27 cellular contexts compared by ENCODE assay signal in genomic region chr14:51545396-51545795, GRCh38.
A peak's percentile ranks its signal among the peaks of the same experiment; 100 is the strongest.
DNase-seq lines count a peak whose midpoint lies in the region; ATAC-seq, FAIRE-seq and TF ChIP-seq lines count a peak whose summit lies in the region.
"Had no signal": no experiment of that assay in that cellular context is flagged by ENCODE, and none has a peak within 500 bp of the region (broad histone marks: within the 10 kb centered on the region; RNA-seq: fewer than 3 reads in every experiment).

No MANE protein-coding gene starts in this region.

- peaks cover 24% of the 10 kb centered on the region for H3K27me3 Mint-ChIP-seq in activated T-cell treated with anti-CD3 and anti-CD28 coated beads, Interleukin-2, amount 50 U/mL, for 24 hours
- H3K27me3 Mint-ChIP-seq: dendritic cell treated with granulocyte-macrophage colony-stimulating factor and Interleukin-4, amounts not matched to agents 40 ng/mL and 50 ng/mL, for 4 days had no signal

- no peaks in the 10 kb centered on the region for H3K36me3 Mint-ChIP-seq in activated T-cell treated with anti-CD3 and anti-CD28 coated beads, Interleukin-2, amount 50 U/mL, for 24 hours (ENCODE audit: low read depth)
- H3K36me3 Mint-ChIP-seq: natural killer cell treated with Interleukin-12 subunit alpha and Interleukin-12 subunit beta and Interleukin-15 and Interleukin-18, amount 100 ng/mL, for 72 hours had no signal

- no peak overlapping the region for H3K56ac ChIP-seq in mesendoderm (ENCODE audit: low read length)

- ATAC-seq in SK-N-SH treated with all-trans-retinoic acid at 6 μM for 48 hours = no peak
- ATAC-seq: activated T-cell treated with anti-CD3 and anti-CD28 coated beads, Interleukin-2, amount 50 U/mL, for 4 hours; natural killer cell treated with Interleukin-12 subunit alpha and Interleukin-12 subunit beta and Interleukin-15 and Interleukin-18, amount 100 ng/mL, for 72 hours; T-helper 17 cell had no signal

- no peaks in the 10 kb centered on the region for H4K20me1 ChIP-seq in SK-N-SH (ENCODE audit: insufficient read depth)

- H3K79me1 ChIP-seq in mesendoderm (ENCODE audit: low read length) = no peaks in the 10 kb centered on the region

- no peak overlapping the region for H2AFZ ChIP-seq in SK-N-SH (ENCODE audit: low read depth)

- peaks cover 52% of the 10 kb centered on the region for H3F3A ChIP-seq in SK-N-SH (replicated peaks; ENCODE audit: insufficient read depth)

- no peak overlapping the region for H3K23ac ChIP-seq in mesendoderm (ENCODE audit: low read length)

- H3K4me3 ChIP-seq in SK-N-SH (ENCODE audit: low read depth in 2 of 2, low read length in 1 of 2) (no peak overlapping the region), mesendoderm (ENCODE audit: low read length) (no peak overlapping the region)
- H3K4me3 ChIP-seq: left ventricle myocardium inferior, right lobe of liver, upper lobe of left lung had no signal

- TF ChIP-seq CTCF in SK-N-SH (IDR thresholded peaks at IDR 0.05) = no peak

- no peak overlapping the region for H4K5ac ChIP-seq in mesendoderm (ENCODE audit: low read length)

- H3K79me2 ChIP-seq in SK-N-SH (ENCODE audit: insufficient read depth) (peaks cover 15% of the 10 kb centered on the region), mesendoderm (ENCODE audit: control insufficient read depth, insufficient read depth, low read length) (no peaks in the 10 kb centered on the region)

- H4K8ac ChIP-seq in mesendoderm (ENCODE audit: low read depth, low read length) = peak overlapping the region; percentile 13

- no peak overlapping the region for H3K4me3 Mint-ChIP-seq in activated T-cell treated with anti-CD3 and anti-CD28 coated beads, Interleukin-2, amount 50 U/mL, for 24 hours
- H3K4me3 Mint-ChIP-seq: activated T-cell treated with anti-CD3 and anti-CD28 coated beads, Interleukin-2, amount 50 U/mL, for 4 hours; B cell; dendritic cell treated with granulocyte-macrophage colony-stimulating factor and Interleukin-4, amounts not matched to agents 40 ng/mL and 50 ng/mL, for 4 days; H9; natural killer cell treated with Interleukin-12 subunit alpha and Interleukin-12 subunit beta and Interleukin-15 and Interleukin-18, amount 100 ng/mL, for 72 hours; T-helper 17 cell had no signal

- H3K18ac ChIP-seq in mesendoderm (ENCODE audit: low read length) = no peak overlapping the region

- H2BK5ac ChIP-seq in mesendoderm (ENCODE audit: low read length) = no peak overlapping the region

- H2AK5ac ChIP-seq in mesendoderm (ENCODE audit: low read length) = no peak overlapping the region

- H3K36me3 ChIP-seq in SK-N-SH (replicated peaks in 1 of 2; ENCODE audit: control insufficient read depth in 1 of 2, insufficient read depth in 2 of 2, low read length in 1 of 2) (no peaks in the 10 kb centered on the region), mesendoderm (ENCODE audit: control insufficient read depth, insufficient read depth, low read length) (no peaks in the 10 kb centered on the region)
- H3K36me3 ChIP-seq: left ventricle myocardium inferior, right lobe of liver, upper lobe of left lung had no signal

- POLR2A ChIA-PET in SK-N-SH (lab: Yijun Ruan, JAX) = no interaction called here

- H3K9me3 Mint-ChIP-seq in activated T-cell treated with anti-CD3 and anti-CD28 coated beads, Interleukin-2, amount 50 U/mL, for 24 hours = no peaks in the 10 kb centered on the region
- H3K9me3 Mint-ChIP-seq: activated T-cell treated with anti-CD3 and anti-CD28 coated beads, Interleukin-2, amount 50 U/mL, for 4 hours; dendritic cell treated with granulocyte-macrophage colony-stimulating factor and Interleukin-4, amounts not matched to agents 40 ng/mL and 50 ng/mL, for 4 days; H9; natural killer cell treated with Interleukin-12 subunit alpha and Interleukin-12 subunit beta and Interleukin-15 and Interleukin-18, amount 100 ng/mL, for 72 hours had no signal

- H3K4me2 ChIP-seq in SK-N-SH (no peak overlapping the region), mesendoderm (ENCODE audit: low read length) (no peak overlapping the region)

- H3K9ac ChIP-seq in SK-N-SH = peak overlapping the region; percentile 74; the same call in 1 of the 2 replicates
- no peak overlapping the region for H3K9ac ChIP-seq in mesendoderm (ENCODE audit: low read length)

- H3K27ac Mint-ChIP-seq in activated T-cell treated with anti-CD3 and anti-CD28 coated beads, Interleukin-2, amount 50 U/mL, for 24 hours = no peak overlapping the region
- H3K27ac Mint-ChIP-seq: B cell; dendritic cell treated with granulocyte-macrophage colony-stimulating factor and Interleukin-4, amounts not matched to agents 40 ng/mL and 50 ng/mL, for 4 days; H9; natural killer cell treated with Interleukin-12 subunit alpha and Interleukin-12 subunit beta and Interleukin-15 and Interleukin-18, amount 100 ng/mL, for 72 hours; T-helper 17 cell had no signal

- 97% methylated on average over 3 of the region's 3 CpGs for WGBS in SK-N-SH (ENCODE audit: low lambda C conversion rate)
- no CpG with 5 or more reads among the region's 3 CpGs for WGBS in mesendoderm (ENCODE audit: extremely low coverage, insufficient coverage, low lambda C conversion rate)

- no peaks in the 10 kb centered on the region for H3K9me2 ChIP-seq in SK-N-SH

- H3K4me1 ChIP-seq in SK-N-SH (ENCODE audit: control insufficient read depth in 1 of 2, insufficient read depth in 2 of 2, low read depth in 1 of 2, low read length in 1 of 2) = peaks cover 18 to 43% of the 10 kb centered on the region in 2 experiments
- H3K4me1 ChIP-seq in mesendoderm (ENCODE audit: control insufficient read depth, low read depth, low read length) = no peaks in the 10 kb centered on the region
- H3K4me1 ChIP-seq: upper lobe of left lung had no signal

- H2BK15ac ChIP-seq in mesendoderm (replicated peaks; ENCODE audit: low read depth) = no peak overlapping the region

- peak overlapping the region; percentile 94 to 100 for H3K27ac ChIP-seq in SK-N-SH (ENCODE audit: low read depth in 2 of 2, low read length in 1 of 2)
- H3K27ac ChIP-seq in mesendoderm (ENCODE audit: low read depth, low read length) = no peak overlapping the region
- H3K27ac ChIP-seq: 22Rv1, left ventricle myocardium inferior, right lobe of liver, upper lobe of left lung had no signal

- TF ChIP-seq EP300 in SK-N-SH (IDR thresholded peaks at IDR 0.05; ENCODE audit: borderline replicate concordance in 1 of 2, low read depth in 1 of 2, low read length in 1 of 2) = no peak

- H3K27me3 ChIP-seq in SK-N-SH (ENCODE audit: insufficient read depth) (no peaks in the 10 kb centered on the region), mesendoderm (ENCODE audit: insufficient read depth, low read length, poor library complexity) (no peaks in the 10 kb centered on the region)
- H3K27me3 ChIP-seq: right lobe of liver, upper lobe of left lung had no signal

- TF ChIP-seq RAD21 in SK-N-SH (IDR thresholded peaks at IDR 0.05; ENCODE audit: low read length) = no peak

- no peak overlapping the region for H2BK120ac ChIP-seq in mesendoderm (ENCODE audit: low read depth, low read length)

- no peak overlapping the region for H3K4ac ChIP-seq in mesendoderm (ENCODE audit: low read depth, low read length)

- CTCF ChIA-PET in SK-N-SH (lab: Yijun Ruan, JAX) = interaction anchor here (1.0 to 2.2 kb wide), 2 partner anchors 231 to 262 kb away, joined by 3 to 6 read pairs; no protein-coding TSS in a partner anchor

- DNase-seq in SK-N-SH = no peak
- peak; percentile 53 for DNase-seq in RPMI7951 (ENCODE audit: low read depth)
- no peak for DNase-seq in mesendoderm
- DNase-seq in urothelium cell line (ENCODE audit: low spot score) = no peak
- no peak for DNase-seq in OCI-M1 (lab: John Stamatoyannopoulos, UW)
- no peak for DNase-seq in NCI-H524 (lab: John Stamatoyannopoulos, UW)
- DNase-seq in activated T-cell treated with anti-CD3 and anti-CD28 coated beads, Interleukin-2, amount 50 U/mL, for 24 hours = no peak
- DNase-seq: activated CD4-positive, alpha-beta T cell treated with anti-CD3 and anti-CD28 coated beads for 4 hours; activated naive CD4-positive, alpha-beta T cell treated with Interleukin-2 at 50 U/mL for 16 hours; activated T-cell treated with anti-CD3 and anti-CD28 coated beads, Interleukin-2, amount 50 U/mL, for 4 hours; caudate nucleus; DMS53; H9; left ventricle myocardium inferior; midbrain; MM.1S; NCI-H1417 treated with DMSO at 0.1 percent for 48 hours; NCI-H510A treated with DMSO at 0.1 percent for 48 hours; posterior cingulate gyrus; right lobe of liver; T-helper 17 cell; upper lobe of left lung had no signal

- FAIRE-seq in urothelium cell line (lab: Jason Lieb, UNC) = peak; percentile 48

- no peaks in the 10 kb centered on the region for H3K4me1 Mint-ChIP-seq in activated T-cell treated with anti-CD3 and anti-CD28 coated beads, Interleukin-2, amount 50 U/mL, for 24 hours (ENCODE audit: low read depth)
- H3K4me1 Mint-ChIP-seq: B cell, T-helper 17 cell had no signal

- no peaks in the 10 kb centered on the region for H3K9me3 ChIP-seq in SK-N-SH
- H3K9me3 ChIP-seq: left ventricle myocardium inferior, right lobe of liver, upper lobe of left lung had no signal

TF ChIP-seq in SK-N-SH, 30 proteins besides CTCF, POLR2A, EP300 and RAD21:
- TF ChIP-seq PBX3 (IDR thresholded peaks at IDR 0.05) (peak; percentile 51), TCF12 (IDR thresholded peaks at IDR 0.05) (peak; percentile 28; the same call in 1 of the 2 replicates), FOXM1 (IDR thresholded peaks at IDR 0.05; ENCODE audit: low read depth) (no peak)

TF ChIP-seq in SK-N-SH treated with all-trans-retinoic acid at 6 μM for 48 hours, 23 proteins besides CTCF, POLR2A, EP300 and RAD21 (continues in another document):
- no peak for TF ChIP-seq ZFP3 (CRISPR knock-in tag; IDR thresholded peaks at IDR 0.05)
- TF ChIP-seq ZNF565 (CRISPR knock-in tag; conservative IDR thresholded peaks at IDR 0.05; ENCODE audit: low read depth) = no peak
- TF ChIP-seq CSDC2 (CRISPR knock-in tag; IDR thresholded peaks at IDR 0.05) = no peak
- no peak for TF ChIP-seq TOX (CRISPR knock-in tag; IDR thresholded peaks at IDR 0.05; ENCODE audit: borderline replicate concordance)
